1 cellular context compared by ENCODE assay signal in the genomic region with DNA sequence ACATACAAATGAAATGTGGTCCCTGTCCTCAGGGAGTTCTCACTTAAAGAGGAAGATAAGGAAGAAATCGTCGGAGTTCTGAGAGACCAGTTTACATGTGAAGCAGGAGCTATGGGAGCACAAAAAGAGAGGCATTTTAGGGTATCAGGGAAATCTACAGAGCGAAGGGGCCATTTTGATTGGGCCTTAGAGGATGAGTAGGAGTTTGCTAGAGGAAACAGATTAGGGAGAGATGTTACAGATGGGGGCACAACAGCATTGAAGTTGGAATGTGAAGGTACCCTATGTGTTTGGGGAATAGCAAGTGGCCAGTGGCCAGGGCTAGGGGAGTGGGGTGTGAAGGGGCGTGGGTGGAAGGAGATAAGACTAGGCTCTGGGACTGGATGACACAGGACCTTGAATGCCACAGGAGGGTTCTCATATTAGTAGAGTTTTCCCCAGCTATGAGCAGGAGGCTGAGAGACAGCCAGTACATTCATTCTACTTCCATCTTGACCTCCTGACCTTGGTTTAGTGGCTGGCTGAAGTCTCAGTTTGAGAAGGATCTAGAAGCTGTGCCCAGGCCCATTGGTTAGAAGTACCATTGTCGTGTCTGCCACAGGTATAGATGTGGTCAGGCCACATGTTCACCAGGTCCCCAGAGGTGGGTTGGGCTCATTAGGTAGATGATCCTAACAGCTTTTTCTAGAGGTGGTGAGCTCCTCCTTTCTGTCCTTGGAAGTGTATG.
TF ChIP-seq lines count a peak whose summit lies in the region.

No MANE protein-coding gene starts in this region.

TF ChIP-seq in GM12878, 131 proteins besides CTCF, POLR2A, EP300 and RAD21 (continued from another document):
- TF ChIP-seq CREB1 (IDR thresholded peaks at IDR 0.05; ENCODE audit: low read depth) (0 out of 2 replicates have a peak, but pooled peaks have one; percentile 22), SP1 (IDR thresholded peaks at IDR 0.05; ENCODE audit: low read depth, low read length) (no peak), RUNX3 (IDR thresholded peaks at IDR 0.05; ENCODE audit: low read length) (peak; percentile 86), FOS (IDR thresholded peaks at IDR 0.05; ENCODE audit: borderline replicate concordance, extremely low read depth, insufficient read length) (no peak), KLF5 (IDR thresholded peaks at IDR 0.05; ENCODE audit: partially characterized antibody) (no peak), KAT2A (conservative IDR thresholded peaks at IDR 0.05; ENCODE audit: control insufficient read depth, low read depth, low read length) (no peak), SPI1 (IDR thresholded peaks at IDR 0.05; ENCODE audit: borderline replicate concordance, insufficient read depth, low read depth, low read length) (no peak), CBX3 (IDR thresholded peaks at IDR 0.05; ENCODE audit: borderline replicate concordance, low read depth) (no peak), EGR1 (IDR thresholded peaks at IDR 0.05; ENCODE audit: borderline replicate concordance in 1 of 2, low read depth in 2 of 2, low read length in 2 of 2) (no peak), BCL11A (IDR thresholded peaks at IDR 0.05; ENCODE audit: low read depth, low read length) (0 out of 2 replicates have a peak, but pooled peaks have one; percentile 42), PAX5 (IDR thresholded peaks at IDR 0.05; ENCODE audit: borderline replicate concordance, low read depth, low read length) (0 out of 2 replicates have a peak, but pooled peaks have one; percentile 4), POU2F2 (IDR thresholded peaks at IDR 0.05; ENCODE audit: borderline replicate concordance, low read depth, low read length) (no peak), SIN3A (IDR thresholded peaks at IDR 0.05; ENCODE audit: low read depth, low read length) (no peak), MXI1 (IDR thresholded peaks at IDR 0.05; ENCODE audit: low read depth, low read length) (no peak), ZNF207 (IDR thresholded peaks at IDR 0.05; ENCODE audit: borderline replicate concordance) (no peak), STAT1 (conservative IDR thresholded peaks at IDR 0.05) (no peak), NR2C1 (IDR thresholded peaks at IDR 0.05) (no peak), NR2F1 (conservative IDR thresholded peaks at IDR 0.05) (peak; percentile 90), HDAC2 (IDR thresholded peaks at IDR 0.05) (no peak), NFIC (IDR thresholded peaks at IDR 0.05; ENCODE audit: low read depth, low read length) (no peak), GABPA (IDR thresholded peaks at IDR 0.05; ENCODE audit: low read depth) (no peak), ZNF384 (IDR thresholded peaks at IDR 0.05; ENCODE audit: borderline replicate concordance, low read depth, low read length) (no peak), RCOR1 (conservative IDR thresholded peaks at IDR 0.05; ENCODE audit: low read depth, low read length) (no peak), CBX5 (IDR thresholded peaks at IDR 0.05; ENCODE audit: low read depth) (no peak)
- TF ChIP-seq, protein P1, sequence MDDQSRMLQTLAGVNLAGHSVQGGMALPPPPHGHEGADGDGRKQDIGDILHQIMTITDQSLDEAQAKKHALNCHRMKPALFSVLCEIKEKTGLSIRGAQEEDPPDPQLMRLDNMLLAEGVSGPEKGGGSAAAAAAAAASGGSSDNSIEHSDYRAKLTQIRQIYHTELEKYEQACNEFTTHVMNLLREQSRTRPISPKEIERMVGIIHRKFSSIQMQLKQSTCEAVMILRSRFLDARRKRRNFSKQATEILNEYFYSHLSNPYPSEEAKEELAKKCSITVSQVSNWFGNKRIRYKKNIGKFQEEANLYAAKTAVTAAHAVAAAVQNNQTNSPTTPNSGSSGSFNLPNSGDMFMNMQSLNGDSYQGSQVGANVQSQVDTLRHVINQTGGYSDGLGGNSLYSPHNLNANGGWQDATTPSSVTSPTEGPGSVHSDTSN (IDR thresholded peaks at IDR 0.05; ENCODE audit: insufficient replicate concordance, low read depth, low read length), result no peak
- TF ChIP-seq, protein P2, sequence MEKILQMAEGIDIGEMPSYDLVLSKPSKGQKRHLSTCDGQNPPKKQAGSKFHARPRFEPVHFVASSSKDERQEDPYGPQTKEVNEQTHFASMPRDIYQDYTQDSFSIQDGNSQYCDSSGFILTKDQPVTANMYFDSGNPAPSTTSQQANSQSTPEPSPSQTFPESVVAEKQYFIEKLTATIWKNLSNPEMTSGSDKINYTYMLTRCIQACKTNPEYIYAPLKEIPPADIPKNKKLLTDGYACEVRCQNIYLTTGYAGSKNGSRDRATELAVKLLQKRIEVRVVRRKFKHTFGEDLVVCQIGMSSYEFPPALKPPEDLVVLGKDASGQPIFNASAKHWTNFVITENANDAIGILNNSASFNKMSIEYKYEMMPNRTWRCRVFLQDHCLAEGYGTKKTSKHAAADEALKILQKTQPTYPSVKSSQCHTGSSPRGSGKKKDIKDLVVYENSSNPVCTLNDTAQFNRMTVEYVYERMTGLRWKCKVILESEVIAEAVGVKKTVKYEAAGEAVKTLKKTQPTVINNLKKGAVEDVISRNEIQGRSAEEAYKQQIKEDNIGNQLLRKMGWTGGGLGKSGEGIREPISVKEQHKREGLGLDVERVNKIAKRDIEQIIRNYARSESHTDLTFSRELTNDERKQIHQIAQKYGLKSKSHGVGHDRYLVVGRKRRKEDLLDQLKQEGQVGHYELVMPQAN (conservative IDR thresholded peaks at IDR 0.05), result no peak
- TF ChIP-seq, protein P3, sequence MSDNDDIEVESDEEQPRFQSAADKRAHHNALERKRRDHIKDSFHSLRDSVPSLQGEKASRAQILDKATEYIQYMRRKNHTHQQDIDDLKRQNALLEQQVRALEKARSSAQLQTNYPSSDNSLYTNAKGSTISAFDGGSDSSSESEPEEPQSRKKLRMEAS (IDR thresholded peaks at IDR 0.05; ENCODE audit: low read depth, low read length), result no peak
- TF ChIP-seq, protein P4, sequence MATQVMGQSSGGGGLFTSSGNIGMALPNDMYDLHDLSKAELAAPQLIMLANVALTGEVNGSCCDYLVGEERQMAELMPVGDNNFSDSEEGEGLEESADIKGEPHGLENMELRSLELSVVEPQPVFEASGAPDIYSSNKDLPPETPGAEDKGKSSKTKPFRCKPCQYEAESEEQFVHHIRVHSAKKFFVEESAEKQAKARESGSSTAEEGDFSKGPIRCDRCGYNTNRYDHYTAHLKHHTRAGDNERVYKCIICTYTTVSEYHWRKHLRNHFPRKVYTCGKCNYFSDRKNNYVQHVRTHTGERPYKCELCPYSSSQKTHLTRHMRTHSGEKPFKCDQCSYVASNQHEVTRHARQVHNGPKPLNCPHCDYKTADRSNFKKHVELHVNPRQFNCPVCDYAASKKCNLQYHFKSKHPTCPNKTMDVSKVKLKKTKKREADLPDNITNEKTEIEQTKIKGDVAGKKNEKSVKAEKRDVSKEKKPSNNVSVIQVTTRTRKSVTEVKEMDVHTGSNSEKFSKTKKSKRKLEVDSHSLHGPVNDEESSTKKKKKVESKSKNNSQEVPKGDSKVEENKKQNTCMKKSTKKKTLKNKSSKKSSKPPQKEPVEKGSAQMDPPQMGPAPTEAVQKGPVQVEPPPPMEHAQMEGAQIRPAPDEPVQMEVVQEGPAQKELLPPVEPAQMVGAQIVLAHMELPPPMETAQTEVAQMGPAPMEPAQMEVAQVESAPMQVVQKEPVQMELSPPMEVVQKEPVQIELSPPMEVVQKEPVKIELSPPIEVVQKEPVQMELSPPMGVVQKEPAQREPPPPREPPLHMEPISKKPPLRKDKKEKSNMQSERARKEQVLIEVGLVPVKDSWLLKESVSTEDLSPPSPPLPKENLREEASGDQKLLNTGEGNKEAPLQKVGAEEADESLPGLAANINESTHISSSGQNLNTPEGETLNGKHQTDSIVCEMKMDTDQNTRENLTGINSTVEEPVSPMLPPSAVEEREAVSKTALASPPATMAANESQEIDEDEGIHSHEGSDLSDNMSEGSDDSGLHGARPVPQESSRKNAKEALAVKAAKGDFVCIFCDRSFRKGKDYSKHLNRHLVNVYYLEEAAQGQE (IDR thresholded peaks at IDR 0.05; ENCODE audit: low read depth, low read length), result no peak
